In the genomic region with DNA sequence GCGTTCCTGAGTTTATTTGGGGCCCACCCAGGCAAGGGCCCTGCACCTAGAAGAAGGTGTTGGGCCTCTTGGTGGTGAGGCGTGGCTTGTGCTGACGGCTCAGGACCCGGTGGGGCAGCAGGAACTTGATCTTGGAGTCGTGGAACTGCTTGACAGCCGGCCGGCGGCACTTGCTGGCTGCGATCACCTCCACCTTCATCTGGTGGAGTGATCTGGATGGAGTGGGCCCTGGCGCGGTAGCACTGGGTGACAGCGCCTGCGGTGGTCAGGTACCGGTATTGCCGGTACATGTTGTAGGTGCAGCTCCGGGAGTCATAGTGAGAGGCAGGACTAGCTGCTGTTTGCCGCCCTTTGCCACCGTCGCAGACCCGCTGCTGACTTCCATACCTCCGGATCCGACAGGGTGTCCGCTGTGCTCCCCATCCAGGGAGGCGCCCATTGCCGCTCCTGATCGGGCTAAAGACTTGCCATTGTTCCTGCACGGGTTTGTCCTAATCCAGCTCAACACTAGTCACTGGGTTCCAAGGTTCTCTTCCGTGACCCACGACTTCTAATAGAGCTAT, we compare ENCODE assay signal across 30 cellular contexts.
"Had no signal": no experiment of that assay in that cellular context is flagged by ENCODE, and none has a peak within 500 bp of the region (broad histone marks: within the 10 kb centered on the region; RNA-seq: fewer than 3 reads in every experiment).

No MANE protein-coding gene starts in this region.

- H3K4me3 ChIP-seq: SK-N-MC had no signal

- H3K27me3 Mint-ChIP-seq: activated CD4-positive, alpha-beta memory T cell treated with anti-CD3 and anti-CD28 coated beads, Interleukin-2, amount 10 ng/mL, durations not matched to agents 7 days and 5 days; activated naive CD8-positive, alpha-beta T cell; activated T-helper 17 cell treated with anti-CD3 and anti-CD28 coated beads, Interleukin-2, amount 50 U/mL, for 72 hours; T-cell had no signal

- DNase-seq: activated CD4-positive, alpha-beta memory T cell treated with anti-CD3 and anti-CD28 coated beads, Interleukin-2, amount 10 ng/mL, durations not matched to agents 7 days and 5 days; activated CD4-positive, alpha-beta T cell treated with anti-CD3 and anti-CD28 coated beads, Interleukin-2, amount 50 U/mL, for 1 hour; activated CD4-positive, CD25-positive, alpha-beta regulatory T cell; activated gamma-delta T cell; activated naive CD4-positive, alpha-beta T cell treated with anti-CD3 and anti-CD28 coated beads for 36 hours; activated T-cell treated with anti-CD3 and anti-CD28 coated beads for 4 hours; activated T-cell treated with anti-CD3 and anti-CD28 coated beads, Interleukin-2, amount 50 U/mL, for 48 hours; amygdala; NCI-H1092; NCI-H1417 treated with DMSO at 0.1 percent for 48 hours; NCI-H1694; NCI-H2029; NCI-H2107; NCI-H2171 treated with DMSO at 0.1 percent for 48 hours; NCI-H226; NCI-H510A; NCI-H526 treated with DMSO at 0.1 percent for 48 hours; NCI-H82; OCI-M1; RPMI8226; T-cell; T-helper 2 cell; T1000 had no signal

- H3K9me3 Mint-ChIP-seq: activated naive CD4-positive, alpha-beta T cell treated with anti-CD3 and anti-CD28 coated beads for 36 hours had no signal

- H3K4me3 Mint-ChIP-seq: activated CD4-positive, alpha-beta memory T cell treated with anti-CD3 and anti-CD28 coated beads, Interleukin-2, amount 10 ng/mL, durations not matched to agents 7 days and 5 days; activated naive CD4-positive, alpha-beta T cell treated with anti-CD3 and anti-CD28 coated beads for 36 hours; activated naive CD8-positive, alpha-beta T cell; activated T-helper 17 cell treated with anti-CD3 and anti-CD28 coated beads, Interleukin-2, amount 50 U/mL, for 72 hours; brain; T-cell had no signal

- H3K27ac Mint-ChIP-seq: activated CD4-positive, alpha-beta memory T cell treated with anti-CD3 and anti-CD28 coated beads, Interleukin-2, amount 10 ng/mL, durations not matched to agents 7 days and 5 days; activated naive CD4-positive, alpha-beta T cell treated with anti-CD3 and anti-CD28 coated beads for 36 hours; activated naive CD8-positive, alpha-beta T cell; activated T-helper 17 cell treated with anti-CD3 and anti-CD28 coated beads, Interleukin-2, amount 50 U/mL, for 72 hours; brain; T-cell had no signal

- ATAC-seq: activated T-helper 17 cell treated with anti-CD3 and anti-CD28 coated beads, Interleukin-2, amount 50 U/mL, for 72 hours; Panc1; Right ventricle myocardium inferior; T-cell had no signal

- H3K27ac ChIP-seq: KMS-11, SK-N-MC had no signal
